Comparison of ENCODE assay signal across 15 cellular contexts in the genomic region with DNA sequence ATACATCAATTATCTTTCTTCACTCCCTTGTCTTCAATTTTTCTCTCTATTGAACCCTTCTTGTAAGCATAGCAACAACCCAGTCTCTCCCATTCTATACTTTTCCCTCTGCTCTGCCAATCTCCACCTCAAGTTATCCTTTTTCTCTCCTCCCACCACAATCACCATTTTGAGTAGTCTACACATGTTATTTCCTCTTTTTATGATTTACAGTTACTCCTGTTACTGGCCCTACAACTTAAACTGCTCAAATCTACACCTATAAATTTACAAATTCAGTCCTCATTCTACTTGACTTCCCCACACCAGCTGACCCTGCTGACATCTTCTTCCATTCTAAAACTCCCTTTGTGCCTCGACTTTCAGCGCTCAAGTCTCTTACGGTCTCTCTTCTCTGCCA.
DNase-seq lines count a peak whose midpoint lies in the region; ATAC-seq and TF ChIP-seq lines count a peak whose summit lies in the region.
"Had no signal": no experiment of that assay in that cellular context is flagged by ENCODE, and none has a peak within 500 bp of the region (broad histone marks: within the 10 kb centered on the region; RNA-seq: fewer than 3 reads in every experiment).

No MANE protein-coding gene starts in this region.

- TF ChIP-seq CTCF in GM23338 (conservative IDR thresholded peaks at IDR 0.05; ENCODE audit: low read depth in 2 of 2) (no peak), left lung (IDR thresholded peaks at IDR 0.05) (no peak), prostate gland (IDR thresholded peaks at IDR 0.05) (no peak)

- peaks cover 10% of the 10 kb centered on the region for H3K4me1 Mint-ChIP-seq in GM23338
- H3K4me1 Mint-ChIP-seq in dendritic cell treated with granulocyte-macrophage colony-stimulating factor and Interleukin-4, amounts not matched to agents 40 ng/mL and 50 ng/mL, for 4 days (ENCODE audit: low read depth), result peaks cover 18% of the 10 kb centered on the region

- no CpG with 5 or more reads among the region's 3 CpGs for WGBS in trophoblast cell (ENCODE audit: extremely low coverage, insufficient coverage, insufficient read length)
- 92% methylated on average over 3 of the region's 3 CpGs for WGBS in prostate gland

- H3K27me3 ChIP-seq in GM23338 (ENCODE audit: insufficient read depth) (no peaks in the 10 kb centered on the region), trophoblast cell (ENCODE audit: insufficient read depth, low read length) (no peaks in the 10 kb centered on the region), left lung (no peaks in the 10 kb centered on the region), prostate gland (replicated peaks; ENCODE audit: insufficient read depth) (no peaks in the 10 kb centered on the region)

- H2BK120ac ChIP-seq in trophoblast cell (ENCODE audit: insufficient read depth, low read length, poor library complexity), result peak overlapping the region; percentile 14

- no peaks in the 10 kb centered on the region for H3K9me3 Mint-ChIP-seq in GM23338
- no peaks in the 10 kb centered on the region for H3K9me3 Mint-ChIP-seq in dendritic cell treated with granulocyte-macrophage colony-stimulating factor and Interleukin-4, amounts not matched to agents 40 ng/mL and 50 ng/mL, for 4 days

- no peak overlapping the region for H4K12ac ChIP-seq in trophoblast cell (ENCODE audit: low read depth, low read length)

- H3K79me1 ChIP-seq in trophoblast cell (ENCODE audit: low read length), result peaks cover 3% of the 10 kb centered on the region

- no peak overlapping the region for H3K4ac ChIP-seq in trophoblast cell (ENCODE audit: low read depth, low read length)

- H3K27ac Mint-ChIP-seq in GM23338, result peak overlapping the region; percentile 29
- peak overlapping the region; percentile 38 for H3K27ac Mint-ChIP-seq in dendritic cell treated with granulocyte-macrophage colony-stimulating factor and Interleukin-4, amounts not matched to agents 40 ng/mL and 50 ng/mL, for 4 days

- intact Hi-C loops in dendritic cell treated with granulocyte-macrophage colony-stimulating factor and Interleukin-4, amounts not matched to agents 40 ng/mL and 50 ng/mL, for 4 days (cut with micrococcal nuclease), result no loop called here
- intact Hi-C loops in left lung (cut with DNase I), result no loop called here
- intact Hi-C loops in prostate gland (cut with DNase I), result no loop called here

- H3K27ac ChIP-seq in GM23338 (ENCODE audit: low read depth) (no peak overlapping the region), trophoblast cell (ENCODE audit: low read depth, low read length) (no peak overlapping the region), left lung (peak overlapping the region in 1 of 2 donors; percentile 60), prostate gland (no peak overlapping the region)
- H3K27ac ChIP-seq: coronary artery, parathyroid adenoma had no signal

- no peak overlapping the region for H3K9ac ChIP-seq in trophoblast cell (ENCODE audit: low read length)
- H3K9ac ChIP-seq: parathyroid adenoma had no signal

- no peak overlapping the region for H3K4me2 ChIP-seq in GM23338
- no peak overlapping the region for H3K4me2 ChIP-seq in trophoblast cell (ENCODE audit: low read length)

- no peaks in the 10 kb centered on the region for H3K36me3 Mint-ChIP-seq in GM23338 (ENCODE audit: low read depth)
- peaks cover 36% of the 10 kb centered on the region for H3K36me3 Mint-ChIP-seq in dendritic cell treated with granulocyte-macrophage colony-stimulating factor and Interleukin-4, amounts not matched to agents 40 ng/mL and 50 ng/mL, for 4 days (ENCODE audit: low read depth)

- no peak overlapping the region for H3K23ac ChIP-seq in trophoblast cell (ENCODE audit: low read length)

- H4K8ac ChIP-seq in trophoblast cell (ENCODE audit: low read depth, low read length), result no peak overlapping the region

- no peak overlapping the region for H3K4me3 ChIP-seq in GM23338
- no peak overlapping the region for H3K4me3 ChIP-seq in trophoblast cell (ENCODE audit: low read depth, low read length)
- no peak overlapping the region for H3K4me3 ChIP-seq in left lung
- H3K4me3 ChIP-seq in prostate gland, result no peak overlapping the region
- H3K4me3 ChIP-seq: coronary artery had no signal

- no peak overlapping the region for H3K18ac ChIP-seq in trophoblast cell (ENCODE audit: low read length)

- no peaks in the 10 kb centered on the region for H3K4me1 ChIP-seq in GM23338 (ENCODE audit: insufficient read depth)
- peaks cover 0 to 2% of the 10 kb centered on the region in 2 experiments for H3K4me1 ChIP-seq in trophoblast cell (ENCODE audit: control insufficient read depth in 1 of 2, insufficient read depth in 2 of 2, low read length in 2 of 2)
- H3K4me1 ChIP-seq in left lung, result peaks cover 11 to 14% of the 10 kb centered on the region in 2 donors
- no peaks in the 10 kb centered on the region for H3K4me1 ChIP-seq in prostate gland (replicated peaks)
- H3K4me1 ChIP-seq: parathyroid adenoma had no signal

- no peak overlapping the region for H4K91ac ChIP-seq in trophoblast cell (ENCODE audit: low read depth, low read length)

- H3K36me3 ChIP-seq in GM23338 (ENCODE audit: insufficient read depth) (peaks cover 2% of the 10 kb centered on the region; the same call in 1 of the 2 replicates), trophoblast cell (ENCODE audit: control insufficient read depth in 1 of 2, insufficient read depth in 2 of 2, low read length in 2 of 2) (peaks cover 6 to 7% of the 10 kb centered on the region in 2 experiments), left lung (peaks cover 0 to 22% of the 10 kb centered on the region in 2 donors), prostate gland (no peaks in the 10 kb centered on the region)

- H3K27me3 Mint-ChIP-seq in GM23338 (ENCODE audit: insufficient read depth, low read depth, poor library complexity), result no peaks in the 10 kb centered on the region
- no peaks in the 10 kb centered on the region for H3K27me3 Mint-ChIP-seq in dendritic cell treated with granulocyte-macrophage colony-stimulating factor and Interleukin-4, amounts not matched to agents 40 ng/mL and 50 ng/mL, for 4 days

- no peak overlapping the region for H3K4me3 Mint-ChIP-seq in GM23338
- H3K4me3 Mint-ChIP-seq in dendritic cell treated with granulocyte-macrophage colony-stimulating factor and Interleukin-4, amounts not matched to agents 40 ng/mL and 50 ng/mL, for 4 days, result no peak overlapping the region

- no peaks in the 10 kb centered on the region for H3F3A ChIP-seq in GM23338 (replicated peaks; ENCODE audit: low read depth)

- peak overlapping the region; percentile 20 for H3K14ac ChIP-seq in trophoblast cell (ENCODE audit: low read length)

- H3K9me3 ChIP-seq in trophoblast cell (ENCODE audit: insufficient read depth, low read depth, low read length) (no peaks in the 10 kb centered on the region), left lung (no peaks in the 10 kb centered on the region), prostate gland (no peaks in the 10 kb centered on the region)

- TF ChIP-seq POLR2A in prostate gland (IDR thresholded peaks at IDR 0.05), result no peak

- H2AFZ ChIP-seq in GM23338 (no peak overlapping the region), trophoblast cell (ENCODE audit: insufficient read depth, low read length, poor library complexity) (no peak overlapping the region)
- H2AFZ ChIP-seq: parathyroid adenoma had no signal

- in situ Hi-C loops in ACHN (cut with HindIII; ENCODE audit: low pct_ligation_motif_present, low pct_unique_long_range_greater_than_20kb, low sequenced_read_pairs), result no loop called here

- H2AK5ac ChIP-seq in trophoblast cell (ENCODE audit: low read length), result no peak overlapping the region

- H3K9me2 ChIP-seq in GM23338 (ENCODE audit: insufficient read depth), result no peaks in the 10 kb centered on the region

- H2BK5ac ChIP-seq in trophoblast cell (ENCODE audit: low read depth, low read length, poor library complexity), result no peak overlapping the region

- no peaks in the 10 kb centered on the region for H4K20me1 ChIP-seq in GM23338 (replicated peaks; ENCODE audit: insufficient read depth)

- no peak overlapping the region for H2BK12ac ChIP-seq in trophoblast cell (ENCODE audit: low read length)

- H3K79me2 ChIP-seq in GM23338 (replicated peaks; ENCODE audit: insufficient read depth) (no peaks in the 10 kb centered on the region), trophoblast cell (ENCODE audit: control insufficient read depth, insufficient read depth, low read length, poor library complexity) (peaks cover 2% of the 10 kb centered on the region)

- ATAC-seq in GM23338 (no peak), left lung (no peak)
- ATAC-seq: Right ventricle myocardium inferior had no signal

- DNase-seq in GM23338 (ENCODE audit: low spot score) (no peak), NOMO-1 treated with dmso at 0.1 percent for 144 hours (lab: John Stamatoyannopoulos, UW; ENCODE audit: unreplicated experiment) (peak; percentile 21), trophoblast cell (no peak), ACHN (no peak), D341Med (ENCODE audit: low spot score) (no peak), left lung (no peak), prostate gland (ENCODE audit: low spot score) (no peak)
- DNase-seq: activated CD4-positive, alpha-beta T cell treated with anti-CD3 and anti-CD28 coated beads for 1 hour; DMS79 treated with DMSO at 0.1 percent for 48 hours; left cardiac atrium; stimulated activated CD4-positive, alpha-beta T cell treated with anti-CD3 and anti-CD28 coated beads, Interleukin-4, amount 100 ng/mL, for 24 hours had no signal

TF ChIP-seq in GM23338, 12 proteins besides CTCF, POLR2A, EP300 and RAD21:
- TF ChIP-seq ZNF114 (CRISPR knock-in tag; IDR thresholded peaks at IDR 0.05), result no peak
- TF ChIP-seq EZH2 (IDR thresholded peaks at IDR 0.05; ENCODE audit: low read depth, unreplicated experiment), result no peak
- TF ChIP-seq, protein P1, sequence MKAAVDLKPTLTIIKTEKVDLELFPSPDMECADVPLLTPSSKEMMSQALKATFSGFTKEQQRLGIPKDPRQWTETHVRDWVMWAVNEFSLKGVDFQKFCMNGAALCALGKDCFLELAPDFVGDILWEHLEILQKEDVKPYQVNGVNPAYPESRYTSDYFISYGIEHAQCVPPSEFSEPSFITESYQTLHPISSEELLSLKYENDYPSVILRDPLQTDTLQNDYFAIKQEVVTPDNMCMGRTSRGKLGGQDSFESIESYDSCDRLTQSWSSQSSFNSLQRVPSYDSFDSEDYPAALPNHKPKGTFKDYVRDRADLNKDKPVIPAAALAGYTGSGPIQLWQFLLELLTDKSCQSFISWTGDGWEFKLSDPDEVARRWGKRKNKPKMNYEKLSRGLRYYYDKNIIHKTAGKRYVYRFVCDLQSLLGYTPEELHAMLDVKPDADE (IDR thresholded peaks at IDR 0.05), result no peak
- TF ChIP-seq JUNB (IDR thresholded peaks at IDR 0.05; ENCODE audit: unreplicated experiment), result no peak
